8 cellular contexts compared by ENCODE assay signal in genomic region chr6:111605100-111605748, GRCh38. TPM values are rescaled to one million over a fixed set of nuclear protein-coding genes. Genes with fewer than 3 reads are reported as not detected.
DNase-seq lines count a peak whose midpoint lies in the region; ATAC-seq and TF ChIP-seq lines count a peak whose summit lies in the region.

No MANE protein-coding gene starts in this region.

- DNase-seq in Daoy (ENCODE audit: low read depth): peak; percentile 67
- peak; percentile 69 for DNase-seq in ecto neural progenitor cell (ENCODE audit: low spot score)
- DNase-seq in lower leg skin (ENCODE audit: low spot score in 2 of 2): peak; percentile 82 to 96
- peak; percentile 46 for DNase-seq in stimulated activated CD8-positive, alpha-beta memory T cell treated with anti-CD3 and anti-CD28 coated beads, Interleukin-4, amount 100 ng/mL, for 48 hours
- DNase-seq in NCI-H1436 (lab: John Stamatoyannopoulos, UW): no peak

- H3K27ac ChIP-seq in VCaP: peak overlapping the region; percentile 91

- H3K4me3 ChIP-seq in lower leg skin (ENCODE audit: low read depth, poor library complexity, severe bottlenecking): peak overlapping the region; percentile 37

- TF ChIP-seq CTCF in VCaP (conservative IDR thresholded peaks at IDR 0.05) (no peak), lower leg skin (IDR thresholded peaks at IDR 0.05) (no peak)

- no peak for TF ChIP-seq POLR2A in lower leg skin (IDR thresholded peaks at IDR 0.05)

- 1% methylated on average over 18 of the region's 18 CpGs for WGBS in lower leg skin, 2 donors

- ATAC-seq in GM21390 (IDR thresholded peaks at IDR 0.05; ENCODE audit: unreplicated experiment) (peak; percentile 40), HG03575 (IDR thresholded peaks at IDR 0.05; ENCODE audit: extremely low read depth, insufficient number of reproducible peaks, low FRiP score, unreplicated experiment) (peak; percentile 19)

- intact Hi-C loops in lower leg skin (cut with DNase I; ENCODE audit: low total_unique reads): loop anchor here (10.0 kb wide), 1 partner anchor 120 kb away; the partner anchor contains the start of gene REV3L

RNA-seq across cellular contexts. Expression of gene TRAF3IP2, which starts 0.5 kb away (rescaled TPM):
- 26.3 and 35.0 TPM in 2 replicates for total RNA-seq in Daoy (2014; rRNA removed; shearing (Covaris generic))
- 10 to 100 TPM; 61.5 to 69.8 (median 64.2) TPM for total RNA-seq in lower leg skin
